1 cellular context compared by ENCODE assay signal in the genomic region with DNA sequence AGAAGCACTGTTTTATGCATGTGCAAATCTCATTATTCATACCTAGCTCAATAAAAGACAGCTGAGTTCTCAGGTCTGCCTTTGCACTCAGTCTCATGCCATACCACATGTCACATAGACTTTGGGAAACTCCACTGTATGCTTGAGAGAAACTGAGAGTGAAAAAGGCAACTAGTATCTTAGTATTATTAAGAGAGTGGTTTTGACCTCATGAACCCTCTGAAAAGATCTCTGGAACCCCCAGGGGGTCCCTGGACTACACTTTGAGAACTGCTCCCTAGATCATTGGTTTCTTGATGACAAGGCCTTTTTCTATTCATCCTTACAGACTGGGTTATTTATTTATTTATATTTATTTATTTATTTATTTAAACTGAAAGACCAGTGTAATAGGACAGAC.
TF ChIP-seq lines count a peak whose summit lies in the region.

No MANE protein-coding gene starts in this region.

TF ChIP-seq in HepG2, 621 proteins besides CTCF, POLR2A, EP300 and RAD21:
- TF ChIP-seq KAT8 (CRISPR knock-in tag; IDR thresholded peaks at IDR 0.05) (no peak), SAP130 (CRISPR knock-in tag; IDR thresholded peaks at IDR 0.05; ENCODE audit: low read depth) (no peak)
